ENCODE assay signal across 8 cellular contexts in the genomic region with DNA sequence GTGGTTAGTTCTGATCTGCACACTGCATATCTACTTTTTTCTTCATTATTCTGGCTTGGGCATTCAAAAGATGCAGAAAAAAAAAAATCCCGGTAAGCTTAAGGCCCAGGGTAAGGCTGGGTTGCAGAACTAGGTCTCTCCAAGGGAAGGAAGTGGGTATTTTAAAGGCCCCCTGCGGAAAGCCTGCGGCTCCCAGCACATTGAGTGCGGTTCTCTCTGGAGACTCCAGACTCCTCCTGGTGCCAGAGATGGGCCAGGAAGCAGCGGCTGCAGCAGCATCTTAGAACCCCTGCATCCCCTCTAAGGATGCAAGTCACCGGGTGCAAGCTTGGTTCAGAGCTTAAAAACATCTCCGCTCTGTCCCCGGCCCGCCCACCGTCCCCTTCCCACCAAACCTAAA. TPM values are rescaled to one million over a fixed set of nuclear protein-coding genes. Genes with fewer than 3 reads are reported as not detected.
A peak's percentile ranks its signal among the peaks of the same experiment; 100 is the strongest.
DNase-seq lines count a peak whose midpoint lies in the region; TF ChIP-seq lines count a peak whose summit lies in the region.

No MANE protein-coding gene starts in this region.

- H3K27me3 ChIP-seq in suprapubic skin = peaks cover 17% of the 10 kb centered on the region

- POLR2A ChIA-PET in activated CD4-positive, alpha-beta T cell treated with anti-CD3 and anti-CD28 coated beads, Interleukin-2, amount 10 ng/mL, durations not matched to agents 7 days and 5 days (lab: Charles Lee) = no interaction called here

- no peak for TF ChIP-seq CTCF in suprapubic skin (IDR thresholded peaks at IDR 0.05)

- H3K36me3 Mint-ChIP-seq in activated CD4-positive, alpha-beta T cell treated with anti-CD3 and anti-CD28 coated beads, Interleukin-2, amount 10 ng/mL, durations not matched to agents 7 days and 5 days (ENCODE audit: low read depth) = no peaks in the 10 kb centered on the region
- no peaks in the 10 kb centered on the region for H3K36me3 Mint-ChIP-seq in activated naive CD8-positive, alpha-beta T cell treated with anti-CD3 and anti-CD28 coated beads for 36 hours

- H3K4me1 ChIP-seq in suprapubic skin = peaks cover 8% of the 10 kb centered on the region

- H3K9me3 ChIP-seq in suprapubic skin = no peaks in the 10 kb centered on the region

- peaks cover 38% of the 10 kb centered on the region for H3K27me3 Mint-ChIP-seq in activated CD4-positive, alpha-beta T cell treated with anti-CD3 and anti-CD28 coated beads, Interleukin-2, amount 10 ng/mL, durations not matched to agents 7 days and 5 days
- peaks cover 42% of the 10 kb centered on the region for H3K27me3 Mint-ChIP-seq in activated naive CD8-positive, alpha-beta T cell treated with anti-CD3 and anti-CD28 coated beads for 36 hours

- TF ChIP-seq EP300 in suprapubic skin (IDR thresholded peaks at IDR 0.05) = no peak

- no peaks in the 10 kb centered on the region for H3K36me3 ChIP-seq in suprapubic skin

- H3K9me3 Mint-ChIP-seq in activated CD4-positive, alpha-beta T cell treated with anti-CD3 and anti-CD28 coated beads, Interleukin-2, amount 10 ng/mL, durations not matched to agents 7 days and 5 days = no peaks in the 10 kb centered on the region
- no peaks in the 10 kb centered on the region for H3K9me3 Mint-ChIP-seq in activated naive CD8-positive, alpha-beta T cell treated with anti-CD3 and anti-CD28 coated beads for 36 hours

- CTCF ChIA-PET in activated CD4-positive, alpha-beta T cell treated with anti-CD3 and anti-CD28 coated beads, Interleukin-2, amount 10 ng/mL, durations not matched to agents 7 days and 5 days (lab: Charles Lee) = interaction anchor here (1.2 kb wide), 1 partner anchor 10 kb away, joined by 3 read pairs; no protein-coding TSS in a partner anchor

- TF ChIP-seq POLR2A in suprapubic skin (IDR thresholded peaks at IDR 0.05) = no peak

- H3K4me3 Mint-ChIP-seq in activated CD4-positive, alpha-beta T cell treated with anti-CD3 and anti-CD28 coated beads, Interleukin-2, amount 10 ng/mL, durations not matched to agents 7 days and 5 days = peak overlapping the region; percentile 39
- peak overlapping the region; percentile 53 for H3K4me3 Mint-ChIP-seq in activated naive CD8-positive, alpha-beta T cell treated with anti-CD3 and anti-CD28 coated beads for 36 hours

- H3K4me1 Mint-ChIP-seq in activated CD4-positive, alpha-beta T cell treated with anti-CD3 and anti-CD28 coated beads, Interleukin-2, amount 10 ng/mL, durations not matched to agents 7 days and 5 days = peaks cover 14% of the 10 kb centered on the region
- H3K4me1 Mint-ChIP-seq in activated naive CD8-positive, alpha-beta T cell treated with anti-CD3 and anti-CD28 coated beads for 36 hours = peaks cover 18% of the 10 kb centered on the region

- H3K4me3 ChIP-seq in suprapubic skin = peak overlapping the region; percentile 53

- H3K27ac ChIP-seq in suprapubic skin = no peak overlapping the region

- WGBS in suprapubic skin = 54% methylated on average over 10 of the region's 10 CpGs

- no peak overlapping the region for H3K27ac Mint-ChIP-seq in activated CD4-positive, alpha-beta T cell treated with anti-CD3 and anti-CD28 coated beads, Interleukin-2, amount 10 ng/mL, durations not matched to agents 7 days and 5 days
- H3K27ac Mint-ChIP-seq in activated naive CD8-positive, alpha-beta T cell treated with anti-CD3 and anti-CD28 coated beads for 36 hours = no peak overlapping the region

- no peak for DNase-seq in activated CD4-positive, alpha-beta T cell treated with anti-CD3 and anti-CD28 coated beads, Interleukin-2, amount 10 ng/mL, durations not matched to agents 7 days and 5 days
- no peak for DNase-seq in activated CD4-positive, alpha-beta T cell treated with anti-CD3 and anti-CD28 coated beads for 4 hours
- no peak for DNase-seq in activated naive CD8-positive, alpha-beta T cell treated with anti-CD3 and anti-CD28 coated beads for 36 hours
- DNase-seq in islet precursor cell = peak; percentile 64
- no peak for DNase-seq in suprapubic skin (ENCODE audit: low spot score in 2 of 2)
- no peak for DNase-seq in NCI-H1436 treated with DMSO at 0.1 percent for 48 hours (lab: John Stamatoyannopoulos, UW)
- DNase-seq in SHP77 treated with DMSO at 0.1 percent for 48 hours (lab: John Stamatoyannopoulos, UW) = no peak
- no peak for DNase-seq in activated effector memory CD4-positive, alpha-beta T cell treated with Interleukin-2 at 50 U/mL for 16 hours

RNA-seq across cellular contexts. Expression of gene TGIF1, which starts 49.5 kb away (rescaled TPM):
- 10 to 100 TPM; 12.5 to 14.7 TPM for total RNA-seq in activated CD4-positive, alpha-beta T cell treated with anti-CD3 and anti-CD28 coated beads, Interleukin-2, amount 10 ng/mL, durations not matched to agents 7 days and 5 days
- total RNA-seq in activated naive CD8-positive, alpha-beta T cell treated with anti-CD3 and anti-CD28 coated beads for 36 hours = 10 to 100 TPM; 18.8 to 21.2 TPM
- 100 to 1,000 TPM in 2 of 4 donors, 10 to 100 TPM in 2; 89.4 to 122 (median 108) TPM for total RNA-seq in suprapubic skin

Comparison
In these comparisons a context has a peak if more than half of its experiments do, and no peak if none do; other contexts are left out.
1. RNA of gene TGIF1, which starts 49.5 kb away (total RNA-seq): 89.4 to 122 TPM in suprapubic skin; 18.8 to 21.2 TPM in activated naive CD8-positive, alpha-beta T cell treated with anti-CD3 and anti-CD28 coated beads for 36 hours and 12.5 to 14.7 TPM in activated CD4-positive, alpha-beta T cell treated with anti-CD3 and anti-CD28 coated beads, Interleukin-2, amount 10 ng/mL, durations not matched to agents 7 days and 5 days; every median in the first group is over 4 times any median in the second.